In genomic region chr2:231752056-231752455, GRCh38 we compare ENCODE assay signal across 23 cellular contexts. TPM values are rescaled to one million over a fixed set of nuclear protein-coding genes. Genes with fewer than 3 reads are reported as not detected.
DNase-seq lines count a peak whose midpoint lies in the region; ATAC-seq, FAIRE-seq and TF ChIP-seq lines count a peak whose summit lies in the region.
"Had no signal": no experiment of that assay in that cellular context is flagged by ENCODE, and none has a peak within 500 bp of the region (broad histone marks: within the 10 kb centered on the region; RNA-seq: fewer than 3 reads in every experiment).

No MANE protein-coding gene starts in this region.

- H2AFZ ChIP-seq in DND-41 (ENCODE audit: low read depth, low read length) (no peak overlapping the region), KMS-11 (ENCODE audit: low read depth) (no peak overlapping the region), OCI-LY7 (ENCODE audit: low read length) (no peak overlapping the region)
- H2AFZ ChIP-seq: GM23248 had no signal

- TF ChIP-seq CTCF in DND-41 (IDR thresholded peaks at IDR 0.05; ENCODE audit: borderline replicate concordance, extremely low read depth, low read length, poor library complexity, severe bottlenecking) (no peak), KMS-11 (conservative IDR thresholded peaks at IDR 0.05; ENCODE audit: low read depth, low read length) (no peak), OCI-LY7 (conservative IDR thresholded peaks at IDR 0.05; ENCODE audit: low read length) (no peak), fibroblast of villous mesenchyme (IDR thresholded peaks at IDR 0.05; ENCODE audit: insufficient read depth, low read depth, low read length) (no peak)

- H3K36me3 ChIP-seq in DND-41 (ENCODE audit: insufficient read depth, low read length) (no peaks in the 10 kb centered on the region), KMS-11 (ENCODE audit: insufficient read depth) (no peaks in the 10 kb centered on the region), OCI-LY7 (ENCODE audit: insufficient read depth, low read length) (peaks cover 3% of the 10 kb centered on the region; the same call in 1 of the 2 replicates)
- H3K36me3 ChIP-seq: BLaER1 had no signal

- ATAC-seq in DND-41 (ENCODE audit: insufficient read depth, low read depth) = peak; percentile 50; the same call in 1 of the 3 replicates
- no peak for ATAC-seq in GM18858 (IDR thresholded peaks at IDR 0.05; ENCODE audit: unreplicated experiment)
- ATAC-seq: CD8-positive, alpha-beta T cell; GM12878 had no signal

- H3K27ac ChIP-seq in DND-41 (ENCODE audit: low read length) = no peak overlapping the region
- H3K27ac ChIP-seq in KMS-11 = peak overlapping the region; percentile 22; the same call in 1 of the 2 replicates
- H3K27ac ChIP-seq in OCI-LY7 (ENCODE audit: low read depth, low read length, poor library complexity, severe bottlenecking) = no peak overlapping the region
- H3K27ac ChIP-seq: 22Rv1, BLaER1, C4-2B, GM23248 had no signal

- POLR2A ChIA-PET in OCI-LY7 (lab: Charles Lee) = interaction anchor here (0.6 to 1.3 kb wide), 3 partner anchors 12 to 498 kb away, joined by 3 to 4 read pairs (median 3); no protein-coding TSS in a partner anchor

- no peaks in the 10 kb centered on the region for H3K27me3 ChIP-seq in DND-41 (ENCODE audit: insufficient read depth, low read length, poor library complexity)
- H3K27me3 ChIP-seq in KMS-11 (ENCODE audit: insufficient read depth, low read depth) = no peaks in the 10 kb centered on the region
- H3K27me3 ChIP-seq: BLaER1 had no signal

- intact Hi-C loops in OCI-LY7 (cut with micrococcal nuclease; ENCODE audit: unreplicated experiment) = no loop called here

- H4K20me1 ChIP-seq in DND-41 (ENCODE audit: insufficient read depth, low read length) (no peaks in the 10 kb centered on the region), KMS-11 (ENCODE audit: insufficient read depth) (no peaks in the 10 kb centered on the region), OCI-LY7 (ENCODE audit: insufficient read depth, low read length) (no peaks in the 10 kb centered on the region)

- H3K9me3 ChIP-seq in DND-41 (ENCODE audit: insufficient read depth, low read length, severe bottlenecking) = no peaks in the 10 kb centered on the region
- no peaks in the 10 kb centered on the region for H3K9me3 ChIP-seq in OCI-LY7 (ENCODE audit: low read length)
- H3K9me3 ChIP-seq: BLaER1, Caco-2 had no signal

- H3K4me1 ChIP-seq in DND-41 (ENCODE audit: insufficient read depth, low read length) = peaks cover 30% of the 10 kb centered on the region
- H3K4me1 ChIP-seq in KMS-11 (ENCODE audit: low read depth, poor library complexity, severe bottlenecking) = peaks cover 39% of the 10 kb centered on the region
- H3K4me1 ChIP-seq in OCI-LY7 (ENCODE audit: insufficient read depth, low read length, poor library complexity, severe bottlenecking) = no peaks in the 10 kb centered on the region
- H3K4me1 ChIP-seq: Caco-2 had no signal

- H3K79me2 ChIP-seq in DND-41 (ENCODE audit: insufficient read depth, low read length) (no peaks in the 10 kb centered on the region), KMS-11 (ENCODE audit: insufficient read depth, low read depth) (no peaks in the 10 kb centered on the region), OCI-LY7 (ENCODE audit: insufficient read depth, low read depth, low read length) (no peaks in the 10 kb centered on the region)

- BruUV-seq in OCI-LY7 (replicated peaks; lab: Mats Ljungman, UMichigan) = TSS peak; percentile 24

- H3K4me2 ChIP-seq in DND-41 (ENCODE audit: insufficient read depth, low read length) = no peak overlapping the region
- H3K4me2 ChIP-seq in KMS-11 = peak overlapping the region; percentile 29
- H3K4me2 ChIP-seq in OCI-LY7 (ENCODE audit: low read length) = no peak overlapping the region
- H3K4me2 ChIP-seq: BLaER1 had no signal

- no peak for FAIRE-seq in GM19239 (lab: Jason Lieb, UNC)
- FAIRE-seq: A204.1, GM12878, H1 had no signal

- CTCF ChIA-PET in OCI-LY7 (lab: Charles Lee; ENCODE audit: unreplicated experiment) = no interaction called here

- no peak overlapping the region for H3K4me3 ChIP-seq in DND-41 (ENCODE audit: low read depth in 1 of 2, low read length in 2 of 2)
- H3K4me3 ChIP-seq in KMS-11 (IDR thresholded peaks at IDR 0.05; ENCODE audit: insufficient read depth, low read depth, low read length) = no peak overlapping the region
- no peak overlapping the region for H3K4me3 ChIP-seq in OCI-LY7 (ENCODE audit: low read depth, low read length, poor library complexity, severe bottlenecking)
- H3K4me3 ChIP-seq in fibroblast of villous mesenchyme (ENCODE audit: low read depth, low read length) = no peak overlapping the region
- H3K4me3 ChIP-seq: BLaER1, GM12878, GM23248 had no signal

- H3K9me2 ChIP-seq in OCI-LY7 (ENCODE audit: insufficient read depth, low read length) = no peaks in the 10 kb centered on the region

- no peak for DNase-seq in DND-41
- no peak for DNase-seq in OCI-LY7 (ENCODE audit: low spot score)
- DNase-seq in fibroblast of villous mesenchyme (ENCODE audit: low read depth) = peak; percentile 7
- no peak for DNase-seq in activated naive CD4-positive, alpha-beta T cell (lab: John Stamatoyannopoulos, UW)
- DNase-seq in GM19239 (ENCODE audit: insufficient read length, low spot score) = no peak
- DNase-seq in stimulated activated CD4-positive, alpha-beta T cell treated with anti-CD3 and anti-CD28 coated beads, Interleukin-4, amount 100 ng/mL, for 24 hours = no peak
- DNase-seq: Caco-2; CD4-positive, CD25-positive, alpha-beta regulatory T cell; CD8-positive, alpha-beta T cell; DMS153; EL; GDM1; GM23248; H7; HCEC 1CT had no signal

- H3K9ac ChIP-seq in DND-41 (ENCODE audit: low read depth, low read length) (no peak overlapping the region), KMS-11 (no peak overlapping the region; the same call in 1 of the 2 replicates)
- H3K9ac ChIP-seq: BLaER1, GM23248 had no signal

RNA-seq across cellular contexts. Expression of gene PDE6D, which starts 29.0 kb away (rescaled TPM):
- 47.4 and 50.3 TPM in 2 replicates for total RNA-seq in OCI-LY7 (2014; rRNA removed; shearing (Covaris generic))
- 49.0 and 54.6 TPM in 2 replicates for total RNA-seq in OCI-LY7 (2022)
- 17.7 and 24.6 TPM in 2 replicates for total RNA-seq in fibroblast of villous mesenchyme

RNA-seq across cellular contexts. Expression of gene COPS7B, which starts 34.2 kb away (rescaled TPM):
- total RNA-seq in OCI-LY7 (2014; rRNA removed; shearing (Covaris generic)) = 50.6 and 55.5 TPM in 2 replicates
- total RNA-seq in OCI-LY7 (2022) (76.6 and 86.8 TPM in 2 replicates), fibroblast of villous mesenchyme (22.2 and 23.7 TPM in 2 replicates)

RNA-seq across cellular contexts. Expression of gene PTMA, which starts 43.7 kb away (rescaled TPM):
- 2,780 and 3,271 TPM in 2 replicates for total RNA-seq in OCI-LY7 (2014; rRNA removed; shearing (Covaris generic))
- total RNA-seq in OCI-LY7 (2022) (3,053 and 3,088 TPM in 2 replicates), fibroblast of villous mesenchyme (598 and 694 TPM in 2 replicates)
